20 cellular contexts compared by ENCODE assay signal in genomic region chrX:71677195-71677594, GRCh38. TPM values are rescaled to one million over a fixed set of nuclear protein-coding genes. Genes with fewer than 3 reads are reported as not detected.
"Had no signal": no experiment of that assay in that cellular context is flagged by ENCODE, and none has a peak within 500 bp of the region (broad histone marks: within the 10 kb centered on the region; RNA-seq: fewer than 3 reads in every experiment).

No MANE protein-coding gene starts in this region.

RNA-seq across cellular contexts. Expression of gene CXorf49, which starts 40.9 kb away (rescaled TPM):
- total RNA-seq: activated naive CD4-positive, alpha-beta T cell treated with anti-CD3 and anti-CD28 coated beads for 36 hours; activated naive CD4-positive, alpha-beta T cell treated with anti-CD3 and anti-CD28 coated beads, Interleukin-2, amount 50 U/mL, for 72 hours; activated naive CD8-positive, alpha-beta T cell treated with anti-CD3 and anti-CD28 coated beads for 36 hours; activated naive CD8-positive, alpha-beta T cell treated with anti-CD3 and anti-CD28 coated beads, Interleukin-2, amount 10 ng/mL, durations not matched to agents 7 days and 5 days; activated T-cell treated with anti-CD3 and anti-CD28 coated beads, Interleukin-2, amount 50 U/mL, for 4 hours; activated T-cell treated with anti-CD3 and anti-CD28 coated beads, Interleukin-2, amount 50 U/mL, for 72 hours; activated T-helper 1 cell treated with anti-CD3 and anti-CD28 coated beads, Interleukin-12 subunit alpha, Interleukin-12 subunit beta, Interleukin-2, Interleukin-4 antibody, amounts not matched to agents 30 ng/mL and 10 ng/mL and 1 ng/mL, durations not matched to agents 14 hours and 24 hours and 36 hours; activated T-helper 17 cell treated with anti-CD3 and anti-CD28 coated beads, Interleukin-2, amount 50 U/mL, for 72 hours; activated T-helper 2 cell treated with anti-CD3 and anti-CD28 coated beads, Interferon-gamma antibody, Interleukin-2, Interleukin-4, amounts not matched to agents 10 μg/mL and 5 μg/mL and 100 μg/mL, durations not matched to agents 14 hours and 24 hours and 36 hours; adrenal gland; aorta; ascending aorta; astrocyte; body of pancreas; breast epithelium; bronchial epithelial cell; cardiac muscle cell; cardiac septum; cerebellum; chondrocyte had no signal
- polyA plus RNA-seq: adrenal gland, aorta, cardiac muscle cell had no signal

RNA-seq across cellular contexts. Expression of gene CXCR3, which starts 58.9 kb away (rescaled TPM):
- total RNA-seq: ascending aorta, astrocyte, breast epithelium, bronchial epithelial cell, cardiac muscle cell, cerebellum, chondrocyte had no signal
- polyA plus RNA-seq: cardiac muscle cell had no signal
